ENCODE assay signal across 12 cellular contexts in genomic region chr6:138844203-138844602, GRCh38. TPM values are rescaled to one million over a fixed set of nuclear protein-coding genes. Genes with fewer than 3 reads are reported as not detected.
DNase-seq lines count a peak whose midpoint lies in the region; ATAC-seq and TF ChIP-seq lines count a peak whose summit lies in the region.
"Had no signal": no experiment of that assay in that cellular context is flagged by ENCODE, and none has a peak within 500 bp of the region (broad histone marks: within the 10 kb centered on the region; RNA-seq: fewer than 3 reads in every experiment).

No MANE protein-coding gene starts in this region.

- H3K9me3 Mint-ChIP-seq in neural progenitor cell: peaks cover 2% of the 10 kb centered on the region

- H3K4me1 Mint-ChIP-seq in neural progenitor cell: peaks cover 4% of the 10 kb centered on the region

- ATAC-seq in HG03460 (IDR thresholded peaks at IDR 0.05; ENCODE audit: unreplicated experiment) (no peak), GM19463 (IDR thresholded peaks at IDR 0.05; ENCODE audit: unreplicated experiment) (no peak)
- ATAC-seq: activated T-cell treated with anti-CD3 and anti-CD28 coated beads, Interleukin-2, amount 50 U/mL, for 4 hours had no signal

- H3K9me3 ChIP-seq in neural progenitor cell (ENCODE audit: low read depth) (peaks cover 9% of the 10 kb centered on the region), spleen (no peaks in the 10 kb centered on the region)
- H3K9me3 ChIP-seq: prostate gland had no signal

- no peaks in the 10 kb centered on the region for H3K27me3 ChIP-seq in neural progenitor cell
- H3K27me3 ChIP-seq in spleen (replicated peaks in 1 of 7): no peaks in the 10 kb centered on the region
- H3K27me3 ChIP-seq: dorsolateral prefrontal cortex had no signal

- H3K27ac ChIP-seq in neural progenitor cell (no peak overlapping the region), spleen (no peak overlapping the region)
- H3K27ac ChIP-seq: prostate gland had no signal

- no peak overlapping the region for H3K4me3 Mint-ChIP-seq in neural progenitor cell
- H3K4me3 Mint-ChIP-seq: activated T-cell treated with anti-CD3 and anti-CD28 coated beads, Interleukin-2, amount 50 U/mL, for 4 hours had no signal

- TF ChIP-seq CTCF in neural progenitor cell (IDR thresholded peaks at IDR 0.05): no peak
- TF ChIP-seq CTCF in spleen (IDR thresholded peaks at IDR 0.05 in 8 of 11, conservative IDR thresholded peaks at IDR 0.05 in 3 of 11): no peak

- peak; percentile 68 for DNase-seq in D341Med (ENCODE audit: low spot score)
- DNase-seq in NCI-H2081 treated with DMSO at 0.1 percent for 48 hours (lab: John Stamatoyannopoulos, UW): peak; percentile 71
- DNase-seq in epidermal melanocyte (ENCODE audit: insufficient read length, low spot score): peak; percentile 28
- DNase-seq in neural progenitor cell (ENCODE audit: low spot score): peak; percentile 70
- no peak for DNase-seq in spleen
- no peak for DNase-seq in stimulated activated CD4-positive, alpha-beta T cell treated with anti-CD3 and anti-CD28 coated beads, Interleukin-12 subunit alpha, Interleukin-12 subunit beta, amount 100 ng/mL, for 4 hours
- DNase-seq: activated T-cell treated with anti-CD3 and anti-CD28 coated beads, Interleukin-2, amount 50 U/mL, for 4 hours; T-helper 9 cell had no signal

- no peaks in the 10 kb centered on the region for H3K27me3 Mint-ChIP-seq in neural progenitor cell (ENCODE audit: insufficient read depth, low read depth)

- no peak overlapping the region for H3K4me3 ChIP-seq in neural progenitor cell
- no peak overlapping the region for H3K4me3 ChIP-seq in spleen
- H3K4me3 ChIP-seq: prostate gland had no signal

- H3K27ac Mint-ChIP-seq in neural progenitor cell: no peak overlapping the region

- no peak overlapping the region for H2AFZ ChIP-seq in neural progenitor cell (replicated peaks)

- peaks cover 13% of the 10 kb centered on the region for H3K4me1 ChIP-seq in neural progenitor cell
- H3K4me1 ChIP-seq in spleen: no peaks in the 10 kb centered on the region
- H3K4me1 ChIP-seq: prostate gland had no signal

- H3K36me3 ChIP-seq in neural progenitor cell: peaks cover 9% of the 10 kb centered on the region
- no peaks in the 10 kb centered on the region for H3K36me3 ChIP-seq in spleen
- H3K36me3 ChIP-seq: prostate gland had no signal

- H3K4me2 ChIP-seq in neural progenitor cell: peak overlapping the region; percentile 39

- WGBS in spleen, 5 donors: 80 to 91% (median 83%) methylated on average over 9 of the region's 9 CpGs

- no peaks in the 10 kb centered on the region for H4K20me1 ChIP-seq in neural progenitor cell (ENCODE audit: low read depth)

- H3K36me3 Mint-ChIP-seq in neural progenitor cell: no peaks in the 10 kb centered on the region

- no peaks in the 10 kb centered on the region for H3K79me2 ChIP-seq in neural progenitor cell (ENCODE audit: low read depth)

- peaks cover 23% of the 10 kb centered on the region for H3F3A ChIP-seq in neural progenitor cell (ENCODE audit: low read depth)

- no peak overlapping the region for H3K9ac ChIP-seq in neural progenitor cell

- TF ChIP-seq POLR2A in spleen (IDR thresholded peaks at IDR 0.05): no peak

- intact Hi-C loops in spleen (cut with DNase I; ENCODE audit: low total_unique reads): no loop called here

RNA-seq across cellular contexts. Expression of gene ECT2L, which starts 48.3 kb away (rescaled TPM):
- total RNA-seq in neural progenitor cell (ENCODE audit: low replicate concordance): 0.06 TPM in 1 of 2 replicates, not detected in the other
- total RNA-seq in spleen: under 1 TPM in 1 of 7 donors, not detected in 6; 0.13 TPM
- under 1 TPM in 2 of 3 donors, not detected in 1; 0.12 to 0.17 TPM for polyA plus RNA-seq in spleen
- total RNA-seq: activated T-cell treated with anti-CD3 and anti-CD28 coated beads, Interleukin-2, amount 50 U/mL, for 4 hours had no signal

Comparison
In these comparisons a context has a peak if more than half of its experiments do, and no peak if none do; other contexts are left out.
1. DNase-seq: peak in D341Med (single experiment), NCI-H2081 treated with DMSO at 0.1 percent for 48 hours (single experiment), epidermal melanocyte (single experiment) and neural progenitor cell (single experiment); none in spleen (single experiment) and stimulated activated CD4-positive, alpha-beta T cell treated with anti-CD3 and anti-CD28 coated beads, Interleukin-12 subunit alpha, Interleukin-12 subunit beta, amount 100 ng/mL, for 4 hours (single experiment).